Comparison of ENCODE assay signal across 10 cellular contexts in genomic region chr2:233556756-233557736, GRCh38. TPM values are rescaled to one million over a fixed set of nuclear protein-coding genes. Genes with fewer than 3 reads are reported as not detected.
DNase-seq lines count a peak whose midpoint lies in the region; ATAC-seq and TF ChIP-seq lines count a peak whose summit lies in the region.
"Had no signal": no experiment of that assay in that cellular context is flagged by ENCODE, and none has a peak within 500 bp of the region (broad histone marks: within the 10 kb centered on the region; RNA-seq: fewer than 3 reads in every experiment).

No MANE protein-coding gene starts in this region.

- peak overlapping the region; percentile 29 for H3K9ac ChIP-seq in adipocyte (ENCODE audit: low read length)

- CTCF ChIA-PET in CD4-positive, alpha-beta T cell (lab: Charles Lee), result no interaction called here
- CTCF ChIA-PET in CD8-positive, alpha-beta memory T cell (lab: Charles Lee), result no interaction called here

- H3K4me3 ChIP-seq in adipocyte (ENCODE audit: low read length), result no peak overlapping the region
- no peak overlapping the region for H3K4me3 ChIP-seq in CD8-positive, alpha-beta memory T cell (ENCODE audit: low read length)

- no peak overlapping the region for H3K4me3 Mint-ChIP-seq in CD4-positive, alpha-beta T cell
- peak overlapping the region in 1 of 8 donors; percentile 47 for H3K4me3 Mint-ChIP-seq in naive B cell
- no peak overlapping the region for H3K4me3 Mint-ChIP-seq in CD8-positive, alpha-beta memory T cell
- H3K4me3 Mint-ChIP-seq: dendritic cell treated with granulocyte-macrophage colony-stimulating factor and Interleukin-4, amounts not matched to agents 40 ng/mL and 50 ng/mL, for 4 days had no signal

- peaks cover 66% of the 10 kb centered on the region for H3K36me3 ChIP-seq in adipocyte (ENCODE audit: control insufficient read depth, insufficient read depth, low read length, severe bottlenecking)
- no peaks in the 10 kb centered on the region for H3K36me3 ChIP-seq in CD8-positive, alpha-beta memory T cell (ENCODE audit: insufficient read depth, low read length)

- TF ChIP-seq CTCF in CD4-positive, alpha-beta T cell (IDR thresholded peaks at IDR 0.05), result no peak

- POLR2A ChIA-PET in CD4-positive, alpha-beta T cell (lab: Charles Lee), result interaction anchor here (0.7 to 1.1 kb wide), 3 partner anchors 9 to 10 kb away, joined by 3 to 6 read pairs (median 3); partner anchors contain the start of gene USP40
- POLR2A ChIA-PET in CD8-positive, alpha-beta memory T cell (lab: Charles Lee), result no interaction called here

- H3K36me3 Mint-ChIP-seq in CD4-positive, alpha-beta T cell (ENCODE audit: low read depth), result peaks cover 44% of the 10 kb centered on the region
- H3K36me3 Mint-ChIP-seq in naive B cell, result peaks cover 27 to 28% of the 10 kb centered on the region in 2 donors
- H3K36me3 Mint-ChIP-seq in CD8-positive, alpha-beta memory T cell, result peaks cover 6 to 38% (median 16%) of the 10 kb centered on the region in 3 donors

- DNase-seq in CD4-positive, alpha-beta T cell, result no peak
- DNase-seq in M059J (ENCODE audit: low read depth) (peak; percentile 85), adipocyte (ENCODE audit: low read depth) (peak; percentile 58), naive B cell (no peak), NCI-H146 treated with DMSO at 0.1 percent for 48 hours (lab: John Stamatoyannopoulos, UW; ENCODE audit: unreplicated experiment) (no peak)
- no peak for DNase-seq in stimulated activated CD4-positive, alpha-beta T cell treated with anti-CD3 and anti-CD28 coated beads, Interleukin-4, amount 100 ng/mL, for 1 hour
- no peak for DNase-seq in CD8-positive, alpha-beta memory T cell
- DNase-seq: NCI-H2171 treated with DMSO at 0.1 percent for 48 hours had no signal

- peak overlapping the region; percentile 53 for H3K27ac Mint-ChIP-seq in CD4-positive, alpha-beta T cell
- H3K27ac Mint-ChIP-seq in naive B cell, result peak overlapping the region in 5 of 6 donors; percentile 5 to 89 (median 48)
- H3K27ac Mint-ChIP-seq in CD8-positive, alpha-beta memory T cell, result no peak overlapping the region
- H3K27ac Mint-ChIP-seq: dendritic cell treated with granulocyte-macrophage colony-stimulating factor and Interleukin-4, amounts not matched to agents 40 ng/mL and 50 ng/mL, for 4 days had no signal

- intact Hi-C loops in CD4-positive, alpha-beta T cell (cut with DNase I, micrococcal nuclease), result no loop called here

- H3K4me1 ChIP-seq in adipocyte (ENCODE audit: control insufficient read depth, insufficient read depth, low read length), result peaks cover 12% of the 10 kb centered on the region
- no peaks in the 10 kb centered on the region for H3K4me1 ChIP-seq in CD8-positive, alpha-beta memory T cell (ENCODE audit: insufficient read depth, low read length)

- peaks cover 7% of the 10 kb centered on the region for H3K4me1 Mint-ChIP-seq in CD4-positive, alpha-beta T cell (ENCODE audit: low read depth)
- peaks cover 7 to 9% (median 7%) of the 10 kb centered on the region in 3 donors for H3K4me1 Mint-ChIP-seq in naive B cell
- H3K4me1 Mint-ChIP-seq in CD8-positive, alpha-beta memory T cell, result peaks cover 3 to 6% (median 6%) of the 10 kb centered on the region in 3 donors

- no peaks in the 10 kb centered on the region for H3K9me3 Mint-ChIP-seq in CD4-positive, alpha-beta T cell
- no peaks in the 10 kb centered on the region for H3K9me3 Mint-ChIP-seq in naive B cell
- H3K9me3 Mint-ChIP-seq in CD8-positive, alpha-beta memory T cell, result no peaks in the 10 kb centered on the region
- H3K9me3 Mint-ChIP-seq: dendritic cell treated with granulocyte-macrophage colony-stimulating factor and Interleukin-4, amounts not matched to agents 40 ng/mL and 50 ng/mL, for 4 days had no signal

- H3K9me3 ChIP-seq in CD4-positive, alpha-beta T cell (ENCODE audit: control insufficient read depth, low read length), result no peaks in the 10 kb centered on the region
- no peaks in the 10 kb centered on the region for H3K9me3 ChIP-seq in adipocyte (ENCODE audit: control insufficient read depth, low read length)
- no peaks in the 10 kb centered on the region for H3K9me3 ChIP-seq in CD8-positive, alpha-beta memory T cell (ENCODE audit: low read length)

- H3K27ac ChIP-seq in CD4-positive, alpha-beta T cell (ENCODE audit: low read depth, low read length), result no peak overlapping the region
- no peak overlapping the region for H3K27ac ChIP-seq in CD8-positive, alpha-beta memory T cell (ENCODE audit: low read depth, low read length)

- no peaks in the 10 kb centered on the region for H3K27me3 ChIP-seq in CD4-positive, alpha-beta T cell (ENCODE audit: control insufficient read depth, insufficient read depth, low read length)
- H3K27me3 ChIP-seq in adipocyte (replicated peaks; ENCODE audit: control insufficient read depth, insufficient read depth, low read length), result no peaks in the 10 kb centered on the region
- no peaks in the 10 kb centered on the region for H3K27me3 ChIP-seq in CD8-positive, alpha-beta memory T cell (ENCODE audit: insufficient read depth, low read length, poor library complexity, severe bottlenecking)

- H3K27me3 Mint-ChIP-seq in CD4-positive, alpha-beta T cell, result no peaks in the 10 kb centered on the region
- H3K27me3 Mint-ChIP-seq in naive B cell, result no peaks in the 10 kb centered on the region
- no peaks in the 10 kb centered on the region for H3K27me3 Mint-ChIP-seq in CD8-positive, alpha-beta memory T cell
- H3K27me3 Mint-ChIP-seq: dendritic cell treated with granulocyte-macrophage colony-stimulating factor and Interleukin-4, amounts not matched to agents 40 ng/mL and 50 ng/mL, for 4 days had no signal

- ATAC-seq in CD4-positive, alpha-beta T cell (ENCODE audit: poor library complexity), result peak; percentile 29
- ATAC-seq in naive B cell (ENCODE audit: low read depth in 2 of 2) (no peak), HG02970 (IDR thresholded peaks at IDR 0.05; ENCODE audit: low FRiP score, unreplicated experiment) (no peak)

RNA-seq across cellular contexts. Expression of gene USP40, which starts 9.5 kb away (rescaled TPM):
- 1 to 10 TPM; 7.2 to 8.7 TPM for total RNA-seq in CD4-positive, alpha-beta T cell
- 11.8 and 21.2 TPM in 2 replicates for total RNA-seq in M059J (2014; rRNA removed; shearing (Covaris generic))
- 10 to 100 TPM in 2 of 6 donors, 1 to 10 TPM in 4; 4.7 to 11.1 (median 8.1) TPM for polyA plus RNA-seq in naive B cell (ENCODE audit: low read depth in 6 of 6)
- 10 to 100 TPM; 13.3 to 14.8 TPM for total RNA-seq in CD8-positive, alpha-beta memory T cell
- polyA plus RNA-seq in CD8-positive, alpha-beta memory T cell, result 5.4 TPM

Comparison
In these comparisons a context has a peak if more than half of its experiments do, and no peak if none do; other contexts are left out.
1. DNase-seq: peak in M059J (single experiment) and adipocyte (single experiment); none in CD4-positive, alpha-beta T cell (0 of 10), naive B cell (single experiment), stimulated activated CD4-positive, alpha-beta T cell treated with anti-CD3 and anti-CD28 coated beads, Interleukin-4, amount 100 ng/mL, for 1 hour (single experiment), NCI-H146 treated with DMSO at 0.1 percent for 48 hours (single experiment) and CD8-positive, alpha-beta memory T cell (0 of 5).
2. H3K27ac Mint-ChIP-seq: peak in CD4-positive, alpha-beta T cell (single experiment) and naive B cell (5 of 6); none in CD8-positive, alpha-beta memory T cell (0 of 8).